ENCODE assay signal across 24 cellular contexts in the genomic region with DNA sequence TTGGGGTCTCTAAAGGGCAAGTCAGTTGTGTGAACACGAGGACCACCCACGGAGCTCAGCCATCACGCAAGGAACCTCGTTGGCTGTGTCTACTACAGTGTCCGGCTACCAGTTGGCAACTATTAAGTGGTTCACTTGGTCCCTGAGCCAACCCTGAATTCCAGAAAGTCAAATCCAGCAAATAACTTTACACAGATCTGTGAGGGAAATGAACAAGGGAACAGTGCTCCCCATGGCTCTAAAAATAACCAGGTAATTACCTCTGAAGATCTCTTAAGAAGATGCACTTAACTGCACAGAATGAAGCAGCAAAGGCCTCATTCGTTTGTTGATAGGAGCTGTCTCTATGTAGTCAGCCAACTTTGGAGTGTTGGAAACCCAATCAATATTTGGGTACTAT.
"Had no signal": no experiment of that assay in that cellular context is flagged by ENCODE, and none has a peak within 500 bp of the region (broad histone marks: within the 10 kb centered on the region; RNA-seq: fewer than 3 reads in every experiment).

No MANE protein-coding gene starts in this region.

- H3K36me3 ChIP-seq: ascending aorta, gastrocnemius medialis had no signal

- H3K27ac ChIP-seq: ascending aorta, coronary artery, dorsolateral prefrontal cortex, foreskin keratinocyte, gastrocnemius medialis had no signal

- ATAC-seq: activated naive CD4-positive, alpha-beta T cell treated with anti-CD3 and anti-CD28 coated beads, Interleukin-2, amount 50 U/mL, for 72 hours; activated T-cell treated with anti-CD3 and anti-CD28 coated beads, Interleukin-2, amount 50 U/mL, for 72 hours; esophagus mucosa; foreskin keratinocyte; gastrocnemius medialis; WTC11 had no signal

- DNase-seq: activated CD4-positive, alpha-beta memory T cell treated with anti-CD3 and anti-CD28 coated beads, Interleukin-2, amount 10 ng/mL, durations not matched to agents 7 days and 5 days; activated CD4-positive, alpha-beta T cell treated with anti-CD3 and anti-CD28 coated beads for 1 hour; activated CD4-positive, alpha-beta T cell treated with anti-CD3 and anti-CD28 coated beads for 4 hours; activated CD4-positive, alpha-beta T cell treated with anti-CD3 and anti-CD28 coated beads, Interleukin-2, amount 10 ng/mL, durations not matched to agents 7 days and 5 days; activated CD4-positive, alpha-beta T cell treated with anti-CD3 and anti-CD28 coated beads, Interleukin-2, amount 50 U/mL, for 4 hours; activated CD8-positive, alpha-beta memory T cell treated with anti-CD3 and anti-CD28 coated beads, Interleukin-2, amount 50 U/mL, for 48 hours; activated gamma-delta T cell; activated naive CD4-positive, alpha-beta T cell; activated naive CD4-positive, alpha-beta T cell treated with anti-CD3 and anti-CD28 coated beads, Interleukin-2, amount 10 ng/mL, durations not matched to agents 7 days and 5 days; activated naive CD8-positive, alpha-beta T cell treated with anti-CD3 and anti-CD28 coated beads, Interleukin-2, amount 10 ng/mL, durations not matched to agents 7 days and 5 days; activated T-cell treated with anti-CD3 and anti-CD28 coated beads for 4 hours; activated T-cell treated with anti-CD3 and anti-CD28 coated beads, Interleukin-2, amount 50 U/mL, for 24 hours; activated T-cell treated with anti-CD3 and anti-CD28 coated beads, Interleukin-2, amount 50 U/mL, for 72 hours; dorsolateral prefrontal cortex; effector memory CD4-positive, alpha-beta T cell; endodermal cell; foreskin keratinocyte; gastrocnemius medialis; T-helper 2 cell had no signal

- H3K4me3 ChIP-seq: ascending aorta, coronary artery, dorsolateral prefrontal cortex, gastrocnemius medialis had no signal

- H3K9me3 ChIP-seq: ascending aorta, gastrocnemius medialis had no signal

- H3K27me3 ChIP-seq: ascending aorta, dorsolateral prefrontal cortex, foreskin keratinocyte, gastrocnemius medialis had no signal

- H3K4me1 ChIP-seq: ascending aorta, foreskin keratinocyte, gastrocnemius medialis had no signal
